Comparison of ENCODE assay signal across 15 cellular contexts in the genomic region with DNA sequence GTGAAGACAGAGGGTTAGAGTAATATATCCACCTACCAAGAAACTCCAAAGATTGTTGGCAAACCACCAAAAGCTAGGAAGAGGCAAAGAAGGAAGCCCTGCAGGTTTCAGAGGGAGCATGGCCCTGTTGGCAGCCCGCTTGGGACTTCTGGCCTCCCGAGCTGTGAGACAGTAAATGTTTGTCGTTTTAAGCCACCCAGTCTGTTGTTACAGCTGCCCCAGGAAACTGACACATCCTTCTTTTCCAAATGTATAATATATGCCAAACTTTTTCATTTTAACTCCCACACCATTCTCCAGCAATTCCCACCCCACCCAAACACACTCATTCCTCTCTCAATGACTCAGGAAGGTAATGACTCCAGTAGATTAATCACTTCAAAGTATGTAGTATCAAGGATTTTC.
DNase-seq lines count a peak whose midpoint lies in the region; ATAC-seq and TF ChIP-seq lines count a peak whose summit lies in the region.
"Had no signal": no experiment of that assay in that cellular context is flagged by ENCODE, and none has a peak within 500 bp of the region (broad histone marks: within the 10 kb centered on the region; RNA-seq: fewer than 3 reads in every experiment).

No MANE protein-coding gene starts in this region.

- no peak for TF ChIP-seq CTCF in AG04449 (IDR thresholded peaks at IDR 0.05; ENCODE audit: insufficient read depth, low read length, missing control alignments)
- no peak for TF ChIP-seq CTCF in brain microvascular endothelial cell (IDR thresholded peaks at IDR 0.05; ENCODE audit: low read depth, low read length, missing control alignments)
- no peak for TF ChIP-seq CTCF in GM20000 (IDR thresholded peaks at IDR 0.05; ENCODE audit: extremely low read depth, missing control alignments)
- no peak for TF ChIP-seq CTCF in vagina (IDR thresholded peaks at IDR 0.05)

- DNase-seq in AG04449 (ENCODE audit: low read depth, low spot score) (peak; percentile 26), HS-27A (ENCODE audit: low read depth) (peak; percentile 90), brain microvascular endothelial cell (peak; percentile 65), lung microvascular endothelial cell (ENCODE audit: low read depth in 2 of 2) (peak; percentile 63 to 88), NCI-H774 (lab: John Stamatoyannopoulos, UW) (no peak), right cardiac atrium (no peak), GM20000 (ENCODE audit: low spot score) (no peak), vagina (ENCODE audit: extremely low spot score in 2 of 2) (no peak)
- DNase-seq: activated CD8-positive, alpha-beta T cell treated with anti-CD3 and anti-CD28 coated beads for 36 hours; activated naive CD8-positive, alpha-beta T cell treated with anti-CD3 and anti-CD28 coated beads, Interleukin-2, amount 10 ng/mL, durations not matched to agents 7 days and 5 days; endodermal cell; NCI-H524 treated with DMSO at 0.1 percent for 48 hours; stimulated activated CD4-positive, alpha-beta T cell treated with anti-CD3 and anti-CD28 coated beads, Interleukin-15, amount 100 ng/mL, for 24 hours; stimulated activated naive CD4-positive, alpha-beta T cell treated with Interleukin-2 at 50 U/mL for 16 hours had no signal

- in situ Hi-C loops in brain microvascular endothelial cell (cut with HindIII; ENCODE audit: low pct_ligation_motif_present, low sequenced_read_pairs) = no loop called here

- H3K4me1 ChIP-seq in right cardiac atrium (ENCODE audit: control insufficient read depth, insufficient read depth, low read length) = no peaks in the 10 kb centered on the region
- H3K4me1 ChIP-seq in vagina = no peaks in the 10 kb centered on the region

- no peak for TF ChIP-seq POLR2A in vagina (IDR thresholded peaks at IDR 0.05)

- H3K4me3 ChIP-seq in AG04449 (ENCODE audit: low read depth, low read length) (no peak overlapping the region), brain microvascular endothelial cell (ENCODE audit: low read depth, low read length) (no peak overlapping the region), right cardiac atrium (ENCODE audit: low read length) (no peak overlapping the region), vagina (no peak overlapping the region)

- ATAC-seq in right cardiac atrium = no peak
- ATAC-seq: activated CD8-positive, alpha-beta T cell treated with anti-CD3 and anti-CD28 coated beads for 36 hours had no signal

- H3K27ac ChIP-seq in brain microvascular endothelial cell (peak overlapping the region; percentile 53), right cardiac atrium (ENCODE audit: low read length) (no peak overlapping the region), vagina (no peak overlapping the region)
- H3K27ac ChIP-seq: C4-2B had no signal

- 52% methylated on average over 3 of the region's 3 CpGs for WGBS in right cardiac atrium

- CTCF ChIA-PET in AG04449 (lab: Yijun Ruan, JAX) = no interaction called here

- H3K27me3 ChIP-seq in brain microvascular endothelial cell (replicated peaks) = no peaks in the 10 kb centered on the region
- H3K27me3 ChIP-seq in right cardiac atrium (ENCODE audit: control insufficient read depth, insufficient read depth) = no peaks in the 10 kb centered on the region
- no peaks in the 10 kb centered on the region for H3K27me3 ChIP-seq in vagina

- intact Hi-C loops in right cardiac atrium (cut with DNase I) = no loop called here
- intact Hi-C loops in vagina (cut with DNase I) = no loop called here

- H3K9me3 ChIP-seq in right cardiac atrium (ENCODE audit: control insufficient read depth, low read length) (no peaks in the 10 kb centered on the region), vagina (no peaks in the 10 kb centered on the region)

- H3K36me3 ChIP-seq in brain microvascular endothelial cell (replicated peaks) (no peaks in the 10 kb centered on the region), vagina (no peaks in the 10 kb centered on the region)

- POLR2A ChIA-PET in AG04449 (lab: Yijun Ruan, JAX) = interaction anchor here (0.6 to 0.9 kb wide), 2 partner anchors 50 to 74 kb away, joined by 3 read pairs; partner anchors contain the start of gene RPS29

Comparison
In these comparisons a context has a peak if more than half of its experiments do, and no peak if none do; other contexts are left out.
1. DNase-seq: peak in AG04449 (single experiment), HS-27A (single experiment), brain microvascular endothelial cell (single experiment) and lung microvascular endothelial cell (2 of 2); none in NCI-H774 (single experiment), right cardiac atrium (0 of 3), GM20000 (single experiment) and vagina (0 of 2).